Comparison of ENCODE assay signal across 8 cellular contexts in genomic region chr6:46011241-46012085, GRCh38. TPM values are rescaled to one million over a fixed set of nuclear protein-coding genes. Genes with fewer than 3 reads are reported as not detected.
DNase-seq lines count a peak whose midpoint lies in the region; ATAC-seq, FAIRE-seq and TF ChIP-seq lines count a peak whose summit lies in the region.

No MANE protein-coding gene starts in this region.

- TF ChIP-seq CTCF in brain microvascular endothelial cell (IDR thresholded peaks at IDR 0.05; ENCODE audit: low read depth, low read length, missing control alignments) = no peak
- no peak for TF ChIP-seq CTCF in A673 (conservative IDR thresholded peaks at IDR 0.05; ENCODE audit: low read depth, low read length)

- H3K27me3 ChIP-seq in brain microvascular endothelial cell (replicated peaks) (peaks cover 21% of the 10 kb centered on the region), A673 (replicated peaks; ENCODE audit: insufficient read depth, low read depth, low read length, poor library complexity) (peaks cover 74% of the 10 kb centered on the region)

- FAIRE-seq in GM12892 (lab: Jason Lieb, UNC) = peak; percentile 89

- BruUV-seq in A673 (replicated peaks; lab: Mats Ljungman, UMichigan) = no TSS peak

- POLR2A ChIA-PET in A673 (lab: Charles Lee; ENCODE audit: low non-redundant PET) = no interaction called here

- intact Hi-C loops in A673 (cut with micrococcal nuclease; ENCODE audit: unreplicated experiment) = no loop called here

- CTCF ChIA-PET in A673 (lab: Charles Lee) = no interaction called here

- peaks cover 4% of the 10 kb centered on the region for H3K4me1 ChIP-seq in A673 (ENCODE audit: insufficient read depth, low read length, poor library complexity, severe bottlenecking)

- in situ Hi-C loops in brain microvascular endothelial cell (cut with HindIII; ENCODE audit: low pct_ligation_motif_present, low sequenced_read_pairs) (no loop called here), KBM-7 (cut with MboI; ENCODE audit: low pct_unique_long_range_greater_than_20kb, low sequenced_read_pairs) (no loop called here)

- no peak overlapping the region for H3K27ac ChIP-seq in brain microvascular endothelial cell
- no peak overlapping the region for H3K27ac ChIP-seq in A673 (ENCODE audit: low read depth, low read length, poor library complexity, severe bottlenecking)

- DNase-seq in GM12892 (ENCODE audit: insufficient read length) (peak; percentile 37), SW480 (ENCODE audit: low spot score) (peak; percentile 90), brain microvascular endothelial cell (peak; percentile 45), KBM-7 (no peak), A673 (ENCODE audit: low spot score) (no peak), GM03348 (ENCODE audit: low spot score) (no peak)
- DNase-seq in stimulated activated CD4-positive, alpha-beta T cell treated with anti-CD3 and anti-CD28 coated beads, Interleukin-12 subunit alpha, Interleukin-12 subunit beta, amount 100 ng/mL, for 24 hours (ENCODE audit: low read depth in 2 of 2) = peak; percentile 15 to 50

- H3K4me3 ChIP-seq in brain microvascular endothelial cell (ENCODE audit: low read depth, low read length) (no peak overlapping the region), A673 (ENCODE audit: low read depth, low read length, poor library complexity, severe bottlenecking) (no peak overlapping the region)

- TF ChIP-seq POLR2A in GM12892 (IDR thresholded peaks at IDR 0.05; ENCODE audit: low read depth, low read length) = no peak

- H3K36me3 ChIP-seq in brain microvascular endothelial cell (replicated peaks) (no peaks in the 10 kb centered on the region), A673 (ENCODE audit: insufficient read depth, low read length, poor library complexity, severe bottlenecking) (no peaks in the 10 kb centered on the region)

- peak; percentile 95 for ATAC-seq in HG02678 (IDR thresholded peaks at IDR 0.05; ENCODE audit: unreplicated experiment)

- H3K9me3 ChIP-seq in A673 (ENCODE audit: low read depth, low read length, poor library complexity, severe bottlenecking) = peaks cover under 1% of the 10 kb centered on the region

RNA-seq across cellular contexts. Expression of gene CLIC5, which starts 4.2 kb away (rescaled TPM):
- 0.13 TPM for polyA plus RNA-seq in GM12892 (2012; ENCODE audit: missing spikeins)
- total RNA-seq in A673 (2021) = not detected in 2 replicates

Comparison
In these comparisons a context has a peak if more than half of its experiments do, and no peak if none do; other contexts are left out.
1. DNase-seq: peak in GM12892 (single experiment), SW480 (single experiment), brain microvascular endothelial cell (single experiment) and stimulated activated CD4-positive, alpha-beta T cell treated with anti-CD3 and anti-CD28 coated beads, Interleukin-12 subunit alpha, Interleukin-12 subunit beta, amount 100 ng/mL, for 24 hours (2 of 2); none in KBM-7 (single experiment), A673 (single experiment) and GM03348 (single experiment).